In genomic region chr4:140237616-140238352, GRCh38 we compare ENCODE assay signal across 8 cellular contexts.
A peak's percentile ranks its signal among the peaks of the same experiment; 100 is the strongest.
DNase-seq lines count a peak whose midpoint lies in the region; ATAC-seq, FAIRE-seq and TF ChIP-seq lines count a peak whose summit lies in the region.

No MANE protein-coding gene starts in this region.

- peaks cover 34% of the 10 kb centered on the region for H3K4me1 Mint-ChIP-seq in stimulated activated naive CD8-positive, alpha-beta T cell treated with anti-CD3 and anti-CD28 coated beads, Interleukin-15, amount 100 ng/mL, for 72 hours

- WGBS in small intestine, 3 donors = 9 to 26% (median 21%) methylated on average over 16 of the region's 16 CpGs

- in situ Hi-C loops in brain microvascular endothelial cell (cut with HindIII; ENCODE audit: low pct_ligation_motif_present, low sequenced_read_pairs) = no loop called here

- H3K27me3 ChIP-seq in brain microvascular endothelial cell (replicated peaks) = no peaks in the 10 kb centered on the region
- no peaks in the 10 kb centered on the region for H3K27me3 ChIP-seq in small intestine (ENCODE audit: control insufficient read depth in 2 of 2, insufficient read depth in 2 of 2, low read length in 2 of 2)

- peak overlapping the region; percentile 46 for H3K27ac ChIP-seq in brain microvascular endothelial cell
- H3K27ac ChIP-seq in small intestine (ENCODE audit: low read depth in 1 of 2, low read length in 1 of 2) = peak overlapping the region; percentile 45 to 73

- no peak for TF ChIP-seq CTCF in brain microvascular endothelial cell (IDR thresholded peaks at IDR 0.05; ENCODE audit: low read depth, low read length, missing control alignments)
- no peak for TF ChIP-seq CTCF in GM10266 (IDR thresholded peaks at IDR 0.05; ENCODE audit: control insufficient read depth, insufficient read depth, low read depth, missing control alignments)

- H3K4me3 Mint-ChIP-seq in stimulated activated naive CD8-positive, alpha-beta T cell treated with anti-CD3 and anti-CD28 coated beads, Interleukin-15, amount 100 ng/mL, for 72 hours = no peak overlapping the region

- no peak for FAIRE-seq in small intestine (lab: Jason Lieb, UNC)

- peaks cover 22% of the 10 kb centered on the region for H3K27me3 Mint-ChIP-seq in stimulated activated naive CD8-positive, alpha-beta T cell treated with anti-CD3 and anti-CD28 coated beads, Interleukin-15, amount 100 ng/mL, for 72 hours

- H3K4me1 ChIP-seq in small intestine (ENCODE audit: control insufficient read depth in 2 of 2, insufficient read depth in 1 of 2, low read depth in 1 of 2, low read length in 1 of 2) = peaks cover 3% of the 10 kb centered on the region in 2 donors

- H3K9me3 Mint-ChIP-seq in stimulated activated naive CD8-positive, alpha-beta T cell treated with anti-CD3 and anti-CD28 coated beads, Interleukin-15, amount 100 ng/mL, for 72 hours = no peaks in the 10 kb centered on the region

- H3K36me3 ChIP-seq in brain microvascular endothelial cell (replicated peaks) (no peaks in the 10 kb centered on the region), small intestine (ENCODE audit: control insufficient read depth in 2 of 2, insufficient read depth in 2 of 2, low read length in 2 of 2) (no peaks in the 10 kb centered on the region)

- H3K4me3 ChIP-seq in brain microvascular endothelial cell (ENCODE audit: low read depth, low read length) = peak overlapping the region; percentile 20
- H3K4me3 ChIP-seq in small intestine (ENCODE audit: low read depth in 1 of 2, low read length in 2 of 2) = no peak overlapping the region

- peak; percentile 87 for DNase-seq in GM04503 (ENCODE audit: low read depth)
- peak; percentile 93 for DNase-seq in NCI-H345 (lab: John Stamatoyannopoulos, UW)
- DNase-seq in brain microvascular endothelial cell = peak; percentile 68
- DNase-seq in iPS-NIHi7 (ENCODE audit: extremely low spot score) = peak; percentile 86
- DNase-seq in small intestine = peak; percentile 73
- no peak for DNase-seq in stimulated activated naive CD8-positive, alpha-beta T cell treated with anti-CD3 and anti-CD28 coated beads, Interleukin-15, amount 100 ng/mL, for 72 hours
- DNase-seq in GM10266 (ENCODE audit: extremely low spot score) = no peak

- no peaks in the 10 kb centered on the region for H3K9me3 ChIP-seq in small intestine (ENCODE audit: control insufficient read depth, low read depth)

- H3K27ac Mint-ChIP-seq in stimulated activated naive CD8-positive, alpha-beta T cell treated with anti-CD3 and anti-CD28 coated beads, Interleukin-15, amount 100 ng/mL, for 72 hours = no peak overlapping the region

- ATAC-seq in GM18873 (IDR thresholded peaks at IDR 0.05; ENCODE audit: low FRiP score, unreplicated experiment) = no peak
- no peak for ATAC-seq in stimulated activated naive CD8-positive, alpha-beta T cell treated with anti-CD3 and anti-CD28 coated beads, Interleukin-15, amount 100 ng/mL, for 72 hours

Comparison
In these comparisons a context has a peak if more than half of its experiments do, and no peak if none do; other contexts are left out.
1. DNase-seq: peak in GM04503 (single experiment), NCI-H345 (single experiment), brain microvascular endothelial cell (single experiment), iPS-NIHi7 (single experiment) and small intestine (single experiment); none in stimulated activated naive CD8-positive, alpha-beta T cell treated with anti-CD3 and anti-CD28 coated beads, Interleukin-15, amount 100 ng/mL, for 72 hours (0 of 2) and GM10266 (single experiment).